Comparison of ENCODE assay signal across 23 cellular contexts in the genomic region with DNA sequence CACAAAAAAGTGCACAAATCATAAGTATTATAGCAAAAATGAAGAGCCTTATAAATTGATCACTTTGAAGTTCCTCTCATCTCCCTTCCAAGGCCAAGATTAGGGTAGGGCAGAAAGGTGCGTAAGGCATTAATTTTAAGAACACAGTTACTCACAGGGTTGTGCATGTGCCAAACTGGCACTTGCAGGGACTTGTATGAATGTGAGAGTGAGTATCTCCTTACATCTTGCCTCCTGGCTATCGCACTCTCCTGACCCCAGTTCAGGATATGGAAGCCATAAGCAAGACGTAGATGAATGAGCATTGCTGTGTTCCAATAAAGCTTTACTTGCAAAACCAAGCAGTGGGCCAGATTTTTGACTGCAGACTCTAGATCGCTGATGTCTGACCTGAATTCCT.
"Had no signal": no experiment of that assay in that cellular context is flagged by ENCODE, and none has a peak within 500 bp of the region (broad histone marks: within the 10 kb centered on the region; RNA-seq: fewer than 3 reads in every experiment).

No MANE protein-coding gene starts in this region.

- H3K9me3 ChIP-seq: SJCRH30 had no signal

- H3K27ac ChIP-seq: HL-60, SJCRH30 had no signal

- ATAC-seq: Right ventricle myocardium inferior, SK-N-SH treated with all-trans-retinoic acid at 6 μM for 48 hours had no signal

- H3K4me3 ChIP-seq: SJCRH30 had no signal

- DNase-seq: IMR-90, Karpas-422, KG1, MM.1S, NCI-H1092 treated with DMSO at 0.1 percent for 48 hours, NCI-H1436, NCI-H187, NCI-H2029 treated with DMSO at 0.1 percent for 48 hours, NCI-H2171, NCI-H226, NCI-H446, NCI-H510A, NCI-H524 treated with DMSO at 0.1 percent for 48 hours, NCI-H69, NCI-H774, RPMI8226, SHP77 treated with DMSO at 0.1 percent for 48 hours, SJCRH30, T-helper 1 cell had no signal

- H3K36me3 ChIP-seq: SJCRH30 had no signal

- H3K4me1 ChIP-seq: SJCRH30 had no signal

- FAIRE-seq: RCC 7860 had no signal

- H3K27me3 ChIP-seq: SJCRH30 had no signal
